Comparison of ENCODE assay signal across 20 cellular contexts in the genomic region with DNA sequence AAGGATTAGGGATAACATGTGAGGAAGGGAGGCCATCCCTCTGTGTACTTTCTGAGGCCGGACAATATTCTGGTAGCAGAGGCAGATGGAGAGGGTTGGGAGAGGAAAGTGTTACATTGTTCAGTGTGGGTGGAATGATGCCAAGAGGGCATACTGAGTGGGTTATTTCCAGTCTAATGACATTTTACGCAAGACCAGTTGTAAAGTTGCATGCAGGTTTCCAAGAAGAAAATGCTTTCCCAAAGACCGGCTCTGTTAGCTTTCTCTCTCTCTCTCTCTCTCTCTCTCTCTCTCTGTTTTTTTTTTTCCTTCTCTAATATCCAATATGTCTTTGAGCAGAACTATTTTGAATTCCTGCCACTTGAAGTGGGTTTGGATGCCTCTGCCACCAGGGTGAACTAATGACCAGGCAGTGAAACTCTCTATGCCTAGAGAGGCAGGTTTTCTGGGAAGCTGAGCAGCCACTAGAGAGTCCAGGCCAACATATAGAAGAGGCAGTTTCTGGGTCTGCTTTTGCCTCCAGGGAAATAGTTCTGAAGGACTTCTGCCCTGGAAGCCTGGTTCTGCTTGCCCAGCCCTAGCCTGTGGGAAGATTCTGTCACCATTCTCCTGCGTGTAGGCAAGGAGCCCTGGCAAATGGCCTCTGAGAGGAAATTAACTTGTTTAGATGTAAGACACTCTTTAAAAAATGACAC. TPM values are rescaled to one million over a fixed set of nuclear protein-coding genes. Genes with fewer than 3 reads are reported as not detected.
DNase-seq lines count a peak whose midpoint lies in the region; ATAC-seq and TF ChIP-seq lines count a peak whose summit lies in the region.
"Had no signal": no experiment of that assay in that cellular context is flagged by ENCODE, and none has a peak within 500 bp of the region (broad histone marks: within the 10 kb centered on the region; RNA-seq: fewer than 3 reads in every experiment).

No MANE protein-coding gene starts in this region.

- no peaks in the 10 kb centered on the region for H3K36me3 ChIP-seq in BJ (ENCODE audit: control insufficient read depth, insufficient read depth, low read length)
- H3K36me3 ChIP-seq: ascending aorta, gastroesophageal sphincter, spleen had no signal

- peaks cover 2% of the 10 kb centered on the region for H3K36me3 Mint-ChIP-seq in neural crest cell (ENCODE audit: low read depth)
- H3K36me3 Mint-ChIP-seq: activated CD4-positive, alpha-beta memory T cell treated with anti-CD3 and anti-CD28 coated beads for 36 hours had no signal

- peak overlapping the region; percentile 74 for H3K27ac Mint-ChIP-seq in neural crest cell (ENCODE audit: unreplicated experiment)
- H3K27ac Mint-ChIP-seq: activated CD4-positive, alpha-beta memory T cell treated with anti-CD3 and anti-CD28 coated beads for 36 hours; activated T-helper 17 cell treated with anti-CD3 and anti-CD28 coated beads, Interleukin-2, amount 50 U/mL, for 72 hours; B cell had no signal

- ATAC-seq in HG03025 (IDR thresholded peaks at IDR 0.05; ENCODE audit: low FRiP score, unreplicated experiment) (no peak), HG03097 (IDR thresholded peaks at IDR 0.05; ENCODE audit: low FRiP score, unreplicated experiment) (no peak), HG03196 (IDR thresholded peaks at IDR 0.05; ENCODE audit: unreplicated experiment) (no peak)
- ATAC-seq: activated T-helper 17 cell treated with anti-CD3 and anti-CD28 coated beads, Interleukin-2, amount 50 U/mL, for 72 hours; gastroesophageal sphincter had no signal

- H3K4me3 Mint-ChIP-seq in neural crest cell: no peak overlapping the region
- H3K4me3 Mint-ChIP-seq: activated CD4-positive, alpha-beta memory T cell treated with anti-CD3 and anti-CD28 coated beads for 36 hours; activated T-helper 17 cell treated with anti-CD3 and anti-CD28 coated beads, Interleukin-2, amount 50 U/mL, for 72 hours; B cell had no signal

- no peak for TF ChIP-seq CTCF in BJ (IDR thresholded peaks at IDR 0.05; ENCODE audit: insufficient read depth, low read depth, low read length)
- no peak for TF ChIP-seq CTCF in neural crest cell (conservative IDR thresholded peaks at IDR 0.05)

- DNase-seq in BJ (ENCODE audit: low read depth) (peak; percentile 41), NCI-H1694 treated with DMSO at 0.1 percent for 48 hours (lab: John Stamatoyannopoulos, UW) (peak; percentile 60), dermis microvascular lymphatic vessel endothelial cell (ENCODE audit: low read depth in 2 of 2) (peak; percentile 28 to 35), neural crest cell (ENCODE audit: low read depth, low spot score) (no peak), HK-2 (ENCODE audit: unreplicated experiment) (no peak)
- DNase-seq: activated CD4-positive, alpha-beta memory T cell treated with anti-CD3 and anti-CD28 coated beads for 36 hours; DND-41; effector CD4-positive, alpha-beta T cell; NCI-H2107; SHP77 treated with DMSO at 0.1 percent for 48 hours; spleen; T1000 had no signal

- no peaks in the 10 kb centered on the region for H3K27me3 Mint-ChIP-seq in neural crest cell (ENCODE audit: low read depth)

- CTCF ChIA-PET in BJ (lab: Yijun Ruan, JAX): interaction anchor here (0.5 to 1.4 kb wide), 4 partner anchors 137 to 210 kb away, joined by 3 to 4 read pairs (median 3); no protein-coding TSS in a partner anchor

- no peak overlapping the region for H3K4me3 ChIP-seq in BJ (ENCODE audit: low read depth, low read length)
- H3K4me3 ChIP-seq: ascending aorta, gastroesophageal sphincter, spleen had no signal

- POLR2A ChIA-PET in BJ (lab: Charles Lee): no interaction called here

- no peaks in the 10 kb centered on the region for H3K27me3 ChIP-seq in BJ (ENCODE audit: control insufficient read depth, insufficient read depth, low read length)
- H3K27me3 ChIP-seq: ascending aorta, gastroesophageal sphincter, spleen had no signal

- no peaks in the 10 kb centered on the region for H3K4me1 Mint-ChIP-seq in neural crest cell
- H3K4me1 Mint-ChIP-seq: activated T-helper 17 cell treated with anti-CD3 and anti-CD28 coated beads, Interleukin-2, amount 50 U/mL, for 72 hours; B cell had no signal

- peaks cover 2% of the 10 kb centered on the region for H3K9me3 Mint-ChIP-seq in neural crest cell

RNA-seq across cellular contexts. Expression of a gene that starts 24.4 kb away (rescaled TPM):
- not detected in 2 replicates for polyA plus RNA-seq in BJ (2011; rRNA removed)
- not detected in 2 replicates for polyA minus RNA-seq in BJ (2011; rRNA and poly(A)+ RNA removed)
- total RNA-seq in dermis microvascular lymphatic vessel endothelial cell: 1.6 and 1.9 TPM in 2 replicates
- total RNA-seq in neural crest cell: not detected in 2 replicates
- total RNA-seq: activated CD4-positive, alpha-beta memory T cell treated with anti-CD3 and anti-CD28 coated beads for 36 hours; activated T-helper 17 cell treated with anti-CD3 and anti-CD28 coated beads, Interleukin-2, amount 50 U/mL, for 72 hours; B cell; HT1080 had no signal

Comparison
In these comparisons a context has a peak if more than half of its experiments do, and no peak if none do; other contexts are left out.
1. DNase-seq: peak in BJ (single experiment), NCI-H1694 treated with DMSO at 0.1 percent for 48 hours (single experiment) and dermis microvascular lymphatic vessel endothelial cell (2 of 2); none in neural crest cell (single experiment) and HK-2 (single experiment).